In genomic region chr4:146255463-146255862, GRCh38 we compare ENCODE assay signal across 22 cellular contexts. TPM values are rescaled to one million over a fixed set of nuclear protein-coding genes. Genes with fewer than 3 reads are reported as not detected.
DNase-seq lines count a peak whose midpoint lies in the region; TF ChIP-seq lines count a peak whose summit lies in the region.
"Had no signal": no experiment of that assay in that cellular context is flagged by ENCODE, and none has a peak within 500 bp of the region (broad histone marks: within the 10 kb centered on the region; RNA-seq: fewer than 3 reads in every experiment).

No MANE protein-coding gene starts in this region.

- no peak overlapping the region for H3K23ac ChIP-seq in mesenchymal stem cell (ENCODE audit: low read length in 2 of 2)

- H4K91ac ChIP-seq in mesenchymal stem cell (ENCODE audit: low read length) = no peak overlapping the region

- H2AK5ac ChIP-seq in mesenchymal stem cell (ENCODE audit: low read length, severe bottlenecking) = no peak overlapping the region

- H2BK120ac ChIP-seq in mesenchymal stem cell (ENCODE audit: low read depth, low read length) = no peak overlapping the region

- no peak overlapping the region for H3K14ac ChIP-seq in mesenchymal stem cell (ENCODE audit: low read length in 2 of 2)

- no peak overlapping the region for H4K8ac ChIP-seq in mesenchymal stem cell (ENCODE audit: low read length)

- 38% methylated on average over 1 of the region's 1 CpG for WGBS in mesenchymal stem cell

- 0 out of 2 replicates have a peak overlapping the region, but pooled peaks have one; percentile 5 for H3K4me3 ChIP-seq in ACC112 (ENCODE audit: low read depth, low read length)
- no peak overlapping the region for H3K4me3 ChIP-seq in astrocyte of the cerebellum (ENCODE audit: low read depth, low read length)
- H3K4me3 ChIP-seq in mesenchymal stem cell (ENCODE audit: insufficient read depth in 1 of 2, low read depth in 1 of 2, low read length in 2 of 2) = no peak overlapping the region
- no peak overlapping the region for H3K4me3 ChIP-seq in uterus
- no peak overlapping the region for H3K4me3 ChIP-seq in coronary artery
- H3K4me3 ChIP-seq: smooth muscle cell, upper lobe of left lung had no signal

- TF ChIP-seq CTCF in astrocyte of the cerebellum (IDR thresholded peaks at IDR 0.05; ENCODE audit: low read depth, low read length, missing control alignments) (peak; percentile 34), uterus (IDR thresholded peaks at IDR 0.05) (no peak), coronary artery (IDR thresholded peaks at IDR 0.05) (no peak)

- TF ChIP-seq POLR2A in uterus (IDR thresholded peaks at IDR 0.05) = no peak

- in situ Hi-C loops in astrocyte of the cerebellum (cut with HindIII; ENCODE audit: low sequenced_read_pairs) = no loop called here

- H3K9me3 ChIP-seq in mesenchymal stem cell (ENCODE audit: control insufficient read depth, low read length) (no peaks in the 10 kb centered on the region), uterus (no peaks in the 10 kb centered on the region)
- H3K9me3 ChIP-seq: upper lobe of left lung had no signal

- H3K4me1 ChIP-seq in ACC112 (ENCODE audit: control insufficient read depth, insufficient read depth, low read length, unreplicated experiment) (peaks cover 24% of the 10 kb centered on the region), mesenchymal stem cell (ENCODE audit: control insufficient read depth, insufficient read depth, low read depth, low read length) (peaks cover 2% of the 10 kb centered on the region), uterus (no peaks in the 10 kb centered on the region)

- no peaks in the 10 kb centered on the region for H3K79me1 ChIP-seq in mesenchymal stem cell (replicated peaks; ENCODE audit: low read length, poor library complexity, severe bottlenecking)

- no peak overlapping the region for H2BK15ac ChIP-seq in mesenchymal stem cell (ENCODE audit: low read depth, poor library complexity, severe bottlenecking)

- no peak overlapping the region for H3K18ac ChIP-seq in mesenchymal stem cell (ENCODE audit: low read depth in 1 of 2, low read length in 2 of 2)

- H3K4me2 ChIP-seq in mesenchymal stem cell (ENCODE audit: low read length, poor library complexity, severe bottlenecking) = no peak overlapping the region
- H3K4me2 ChIP-seq: smooth muscle cell had no signal

- H3K4ac ChIP-seq in mesenchymal stem cell (ENCODE audit: low read depth in 1 of 2, low read length in 2 of 2) = no peak overlapping the region

- no peaks in the 10 kb centered on the region for H3K36me3 ChIP-seq in ACC112 (ENCODE audit: insufficient read depth, low read length)
- H3K36me3 ChIP-seq in mesenchymal stem cell (ENCODE audit: control insufficient read depth in 1 of 2, insufficient read depth in 2 of 2, low read depth in 1 of 2, low read length in 2 of 2) = no peaks in the 10 kb centered on the region
- no peaks in the 10 kb centered on the region for H3K36me3 ChIP-seq in uterus

- peak overlapping the region; percentile 78 for H3K27ac ChIP-seq in ACC112 (ENCODE audit: low read depth, low read length)
- H3K27ac ChIP-seq in mesenchymal stem cell (ENCODE audit: low read length, poor library complexity, severe bottlenecking) = peak overlapping the region; percentile 73
- H3K27ac ChIP-seq in uterus = no peak overlapping the region
- H3K27ac ChIP-seq in coronary artery = no peak overlapping the region
- H3K27ac ChIP-seq: upper lobe of left lung had no signal

- H3K79me2 ChIP-seq in ACC112 (ENCODE audit: control insufficient read depth, insufficient read depth, low read length, unreplicated experiment) = no peaks in the 10 kb centered on the region

- no peaks in the 10 kb centered on the region for H3K27me3 ChIP-seq in ACC112 (ENCODE audit: insufficient read depth, low read length)
- no peaks in the 10 kb centered on the region for H3K27me3 ChIP-seq in mesenchymal stem cell (ENCODE audit: control insufficient read depth in 1 of 2, insufficient read depth in 1 of 2, low read length in 2 of 2)
- H3K27me3 ChIP-seq in uterus = no peaks in the 10 kb centered on the region
- H3K27me3 ChIP-seq: upper lobe of left lung had no signal

- H3K9ac ChIP-seq in mesenchymal stem cell (ENCODE audit: low read length) = no peak overlapping the region

- no peak overlapping the region for H2AFZ ChIP-seq in ACC112 (ENCODE audit: low read length, unreplicated experiment)
- H2AFZ ChIP-seq in mesenchymal stem cell (ENCODE audit: low read depth, low read length) = no peak overlapping the region

- DNase-seq in HS-5 (ENCODE audit: low read depth) = peak; percentile 34
- peak; percentile 57 for DNase-seq in astrocyte of the cerebellum (ENCODE audit: low read depth)
- peak; percentile 36 for DNase-seq in mesenchymal stem cell
- no peak for DNase-seq in NCI-H128 (lab: John Stamatoyannopoulos, UW; ENCODE audit: unreplicated experiment)
- no peak for DNase-seq in uterus
- DNase-seq in cerebellar cortex (ENCODE audit: low spot score) = no peak
- no peak for DNase-seq in coronary artery (ENCODE audit: low spot score)
- DNase-seq: activated gamma-delta T cell treated with Interleukin-2 at 50 U/mL for 16 hours; CD8-positive, alpha-beta T cell; DND-41; foreskin melanocyte; Kasumi-1; natural killer cell; NCI-H1105; NCI-H526 treated with DMSO at 0.1 percent for 48 hours; SHP77 treated with DMSO at 0.1 percent for 48 hours; stimulated activated CD4-positive, alpha-beta T cell treated with anti-CD3 and anti-CD28 coated beads, Interleukin-4, amount 100 ng/mL, for 1 hour; T-helper 17 cell; upper lobe of left lung had no signal

- no peak overlapping the region for H2BK12ac ChIP-seq in mesenchymal stem cell (ENCODE audit: low read length in 2 of 2)

- intact Hi-C loops in uterus (cut with DNase I; ENCODE audit: low total_unique reads) = no loop called here

- no peak overlapping the region for H2BK5ac ChIP-seq in mesenchymal stem cell (ENCODE audit: low read depth, low read length, poor library complexity, severe bottlenecking)

RNA-seq across cellular contexts. Expression of gene REELD1, which starts 41.1 kb away (rescaled TPM):
- polyA plus RNA-seq in mesenchymal stem cell (2013, experiment 1 of 2) = 0.03 TPM
- 0.03 TPM for polyA plus RNA-seq in mesenchymal stem cell (2013, experiment 2 of 2)
- 1 to 10 TPM in 1 of 4 donors, not detected in 3; 1.4 TPM for total RNA-seq in uterus
- total RNA-seq: pulmonary artery endothelial cell, smooth muscle cell had no signal
- polyA plus RNA-seq: smooth muscle cell had no signal

Comparison
In these comparisons a context has a peak if more than half of its experiments do, and no peak if none do; other contexts are left out.
1. H3K27ac ChIP-seq: peak in ACC112 (single experiment) and mesenchymal stem cell (single experiment); none in uterus (0 of 2) and coronary artery (0 of 2).
2. DNase-seq: peak in HS-5 (single experiment), astrocyte of the cerebellum (single experiment) and mesenchymal stem cell (single experiment); none in NCI-H128 (single experiment), uterus (0 of 2), cerebellar cortex (single experiment) and coronary artery (single experiment).